ENCODE assay signal across 1 cellular context in genomic region chr20:63846938-63847373, GRCh38.
TF ChIP-seq lines count a peak whose summit lies in the region.

No MANE protein-coding gene starts in this region.

TF ChIP-seq in K562, 482 proteins besides CTCF, POLR2A, EP300 and RAD21 (continued from another document and continues in another):
- no peak for TF ChIP-seq ZNF280B (CRISPR knock-in tag; IDR thresholded peaks at IDR 0.05)
- no peak for TF ChIP-seq WHSC1 (IDR thresholded peaks at IDR 0.05; ENCODE audit: low read length)
- no peak for TF ChIP-seq HCFC1 (IDR thresholded peaks at IDR 0.05; ENCODE audit: low read depth, low read length)
- TF ChIP-seq SUPT5H (IDR thresholded peaks at IDR 0.05), result peak; percentile 32; the same call in 1 of the 2 replicates
- no peak for TF ChIP-seq ETS2 (tag; IDR thresholded peaks at IDR 0.05; ENCODE audit: borderline replicate concordance, poor library complexity, severe bottlenecking)
- no peak for TF ChIP-seq CHD1 (IDR thresholded peaks at IDR 0.05; ENCODE audit: low read length)
- TF ChIP-seq ZNF3 (CRISPR knock-in tag; IDR thresholded peaks at IDR 0.05), result no peak
- no peak for TF ChIP-seq STAG1 (CRISPR knock-in tag; IDR thresholded peaks at IDR 0.05; ENCODE audit: borderline replicate concordance)
- TF ChIP-seq ELK1 (CRISPR knock-in tag; IDR thresholded peaks at IDR 0.05), result no peak
- no peak for TF ChIP-seq JUN (IDR thresholded peaks at IDR 0.05; ENCODE audit: borderline replicate concordance, low read depth, low read length)
- TF ChIP-seq JUN (CRISPR knock-in tag; IDR thresholded peaks at IDR 0.05; ENCODE audit: borderline replicate concordance), result no peak
- no peak for TF ChIP-seq KLF13 (tag; IDR thresholded peaks at IDR 0.05; ENCODE audit: borderline replicate concordance, low read depth)
- no peak for TF ChIP-seq POLR3A (IDR thresholded peaks at IDR 0.05; ENCODE audit: borderline replicate concordance, extremely low read depth, insufficient read depth, insufficient read length)
- no peak for TF ChIP-seq CBX2 (IDR thresholded peaks at IDR 0.05; ENCODE audit: insufficient read depth, low read length, poor library complexity, severe bottlenecking)
- TF ChIP-seq ZNF583 (CRISPR knock-in tag; IDR thresholded peaks at IDR 0.05), result no peak
- TF ChIP-seq RB1 (IDR thresholded peaks at IDR 0.05; ENCODE audit: low read depth), result no peak
- no peak for TF ChIP-seq DACH1 (IDR thresholded peaks at IDR 0.05; ENCODE audit: partially characterized antibody)
- no peak for TF ChIP-seq AFF1 (IDR thresholded peaks at IDR 0.05; ENCODE audit: low read depth in 1 of 2, partially characterized antibody in 2 of 2)
- TF ChIP-seq ELF2 (CRISPR knock-in tag; IDR thresholded peaks at IDR 0.05), result no peak
- TF ChIP-seq ZNF395 (CRISPR knock-in tag; IDR thresholded peaks at IDR 0.05), result no peak
- no peak; a peak in 2 of 4 replicates for TF ChIP-seq HDAC1 (IDR thresholded peaks at IDR 0.05)
- TF ChIP-seq HMG20A (CRISPR knock-in tag; conservative IDR thresholded peaks at IDR 0.05), result no peak
- TF ChIP-seq ZNF436 (CRISPR knock-in tag; IDR thresholded peaks at IDR 0.05), result no peak
- no peak for TF ChIP-seq NFATC3 (IDR thresholded peaks at IDR 0.05)
- no peak for TF ChIP-seq CHD4 (IDR thresholded peaks at IDR 0.05; ENCODE audit: insufficient read depth, insufficient replicate concordance, low read depth, low read length, poor library complexity, severe bottlenecking)
- TF ChIP-seq FOXJ3 (CRISPR knock-in tag; IDR thresholded peaks at IDR 0.05), result no peak
- TF ChIP-seq ASH1L (IDR thresholded peaks at IDR 0.05; ENCODE audit: borderline replicate concordance, low read depth, partially characterized antibody), result no peak
- no peak for TF ChIP-seq ZNF79 (CRISPR knock-in tag; IDR thresholded peaks at IDR 0.05; ENCODE audit: low read depth)
- no peak for TF ChIP-seq ZNF41 (CRISPR knock-in tag; conservative IDR thresholded peaks at IDR 0.05)
- TF ChIP-seq HMBOX1 (IDR thresholded peaks at IDR 0.05), result no peak
- peak; percentile 94 for TF ChIP-seq ZBTB26 (CRISPR knock-in tag; IDR thresholded peaks at IDR 0.05)
- no peak for TF ChIP-seq U2AF2 (optimal IDR thresholded peaks at IDR 0.05; ENCODE audit: low read depth, low read length)
- TF ChIP-seq ZNF408 (CRISPR knock-in tag; IDR thresholded peaks at IDR 0.05; ENCODE audit: low read depth), result no peak
- no peak for TF ChIP-seq KDM5B (IDR thresholded peaks at IDR 0.05; ENCODE audit: insufficient replicate concordance, low read depth, low read length)
- TF ChIP-seq ADNP (tag; IDR thresholded peaks at IDR 0.05), result peak; percentile 56; the same call in 1 of the 2 replicates
- no peak for TF ChIP-seq IFI16 (CRISPR knock-in tag; IDR thresholded peaks at IDR 0.05)
- no peak for TF ChIP-seq HDAC6 (IDR thresholded peaks at IDR 0.05; ENCODE audit: low read depth, low read length)
- TF ChIP-seq ARID1B (IDR thresholded peaks at IDR 0.05), result peak; percentile 24
- TF ChIP-seq PURB (CRISPR knock-in tag; IDR thresholded peaks at IDR 0.05; ENCODE audit: low read depth), result no peak
- no peak for TF ChIP-seq GMEB1 (CRISPR knock-in tag; IDR thresholded peaks at IDR 0.05)
- TF ChIP-seq SMARCB1 (IDR thresholded peaks at IDR 0.05; ENCODE audit: insufficient read length, low read depth), result no peak
- TF ChIP-seq ZMIZ1 (IDR thresholded peaks at IDR 0.05; ENCODE audit: low read depth in 2 of 2, low read length in 2 of 2), result no peak
- no peak for TF ChIP-seq ZFPM2 (CRISPR knock-in tag; IDR thresholded peaks at IDR 0.05)
- no peak for TF ChIP-seq ESRRB (CRISPR knock-in tag; IDR thresholded peaks at IDR 0.05; ENCODE audit: borderline replicate concordance)
- no peak for TF ChIP-seq NFE2 (IDR thresholded peaks at IDR 0.05; ENCODE audit: low read depth)
- peak; percentile 59; the same call in 1 of the 2 replicates for TF ChIP-seq DPF2 (IDR thresholded peaks at IDR 0.05)
